1 cellular context compared by ENCODE assay signal in genomic region chr12:120831648-120832267, GRCh38.
TF ChIP-seq lines count a peak whose summit lies in the region.

No MANE protein-coding gene starts in this region.

TF ChIP-seq in GM12878, 131 proteins besides CTCF, POLR2A, EP300 and RAD21:
- no peak for TF ChIP-seq ZBTB33 (IDR thresholded peaks at IDR 0.05)
- no peak for TF ChIP-seq RFX5 (IDR thresholded peaks at IDR 0.05; ENCODE audit: low read depth, low read length)
- no peak for TF ChIP-seq BRCA1 (IDR thresholded peaks at IDR 0.05; ENCODE audit: low read depth, low read length)
- TF ChIP-seq BCL11A (IDR thresholded peaks at IDR 0.05; ENCODE audit: low read depth, low read length) = no peak
- TF ChIP-seq CUX1 (IDR thresholded peaks at IDR 0.05; ENCODE audit: insufficient replicate concordance, low read depth, low read length) = no peak
- TF ChIP-seq BCL3 (IDR thresholded peaks at IDR 0.05; ENCODE audit: borderline replicate concordance, insufficient read depth, low read depth, low read length, poor library complexity, severe bottlenecking) = no peak
- TF ChIP-seq PKNOX1 (IDR thresholded peaks at IDR 0.05) = no peak
- TF ChIP-seq RB1 (IDR thresholded peaks at IDR 0.05; ENCODE audit: borderline replicate concordance) = no peak
- TF ChIP-seq EZH2 (IDR thresholded peaks at IDR 0.05; ENCODE audit: borderline replicate concordance, control insufficient read depth, low read depth, low read length) = no peak
- TF ChIP-seq IKZF1 (conservative IDR thresholded peaks at IDR 0.05) = no peak
